Comparison of ENCODE assay signal across 9 cellular contexts in genomic region chr4:85928775-85929585, GRCh38.
A peak's percentile ranks its signal among the peaks of the same experiment; 100 is the strongest.
DNase-seq lines count a peak whose midpoint lies in the region; ATAC-seq and TF ChIP-seq lines count a peak whose summit lies in the region.
"Had no signal": no experiment of that assay in that cellular context is flagged by ENCODE, and none has a peak within 500 bp of the region (broad histone marks: within the 10 kb centered on the region; RNA-seq: fewer than 3 reads in every experiment).

No MANE protein-coding gene starts in this region.

- no TSS peak for BruUV-seq in Calu3 (replicated peaks; lab: Mats Ljungman, UMichigan)

- ATAC-seq in HG02938 (IDR thresholded peaks at IDR 0.05; ENCODE audit: unreplicated experiment) (peak; percentile 75), WTC11 (no peak), memory B cell (ENCODE audit: low read depth) (peak; percentile 54), HG02884 (IDR thresholded peaks at IDR 0.05; ENCODE audit: unreplicated experiment) (no peak)
- ATAC-seq: activated CD8-positive, alpha-beta T cell treated with anti-CD3 and anti-CD28 coated beads for 36 hours had no signal

- intact Hi-C loops in Calu3 (cut with micrococcal nuclease; ENCODE audit: unreplicated experiment), result loop anchor here (1.0 to 5.0 kb wide), 2 partner anchors 57 to 103 kb away; no protein-coding TSS in a partner anchor

- H3K36me3 Mint-ChIP-seq in Calu3 (ENCODE audit: insufficient read depth, unreplicated experiment), result peaks cover 5% of the 10 kb centered on the region
- H3K36me3 Mint-ChIP-seq in WTC11, result no peaks in the 10 kb centered on the region
- peaks cover 7% of the 10 kb centered on the region for H3K36me3 Mint-ChIP-seq in memory B cell

- DNase-seq in Calu3, result peak; percentile 51
- no peak for DNase-seq in WTC11 (ENCODE audit: low spot score)
- no peak for DNase-seq in memory B cell (ENCODE audit: low spot score in 2 of 2)
- DNase-seq in stimulated activated naive CD4-positive, alpha-beta T cell (lab: John Stamatoyannopoulos, UW), result no peak
- DNase-seq in foreskin melanocyte, result no peak
- no peak for DNase-seq in germinal center (ENCODE audit: low spot score)
- DNase-seq: activated CD8-positive, alpha-beta T cell treated with anti-CD3 and anti-CD28 coated beads for 36 hours had no signal

- H3K27ac Mint-ChIP-seq in Calu3 (ENCODE audit: unreplicated experiment) (peak overlapping the region; percentile 81), WTC11 (peak overlapping the region; percentile 46), memory B cell (peak overlapping the region; percentile 86)
- H3K27ac Mint-ChIP-seq: activated CD8-positive, alpha-beta T cell treated with anti-CD3 and anti-CD28 coated beads for 36 hours had no signal

- peak overlapping the region; percentile 70 for H3K4me3 Mint-ChIP-seq in Calu3 (ENCODE audit: low read depth, unreplicated experiment)
- H3K4me3 Mint-ChIP-seq in WTC11, result peak overlapping the region; percentile 8
- no peak overlapping the region for H3K4me3 Mint-ChIP-seq in memory B cell
- H3K4me3 Mint-ChIP-seq: activated CD8-positive, alpha-beta T cell treated with anti-CD3 and anti-CD28 coated beads for 36 hours had no signal

- peaks cover 31% of the 10 kb centered on the region for H3K4me1 Mint-ChIP-seq in Calu3 (ENCODE audit: low read depth, unreplicated experiment)
- peaks cover 54% of the 10 kb centered on the region for H3K4me1 Mint-ChIP-seq in WTC11
- peaks cover 22% of the 10 kb centered on the region for H3K4me1 Mint-ChIP-seq in memory B cell

- POLR2A ChIA-PET in WTC11 (lab: Charles Lee), result no interaction called here

- CTCF ChIA-PET in Calu3 (lab: Charles Lee), result interaction anchor here (1.1 kb wide), 1 partner anchor 40 kb away, joined by 3 read pairs; no protein-coding TSS in a partner anchor
- CTCF ChIA-PET in WTC11 (lab: Charles Lee), result interaction anchor here (1.6 kb wide), 1 partner anchor 132 kb away, joined by 6 read pairs; no protein-coding TSS in a partner anchor

- TF ChIP-seq CTCF in Calu3 (IDR thresholded peaks at IDR 0.05; ENCODE audit: unreplicated experiment) (no peak), WTC11 (IDR thresholded peaks at IDR 0.05) (no peak)

- H3K27me3 Mint-ChIP-seq in Calu3 (ENCODE audit: unreplicated experiment) (no peaks in the 10 kb centered on the region), WTC11 (ENCODE audit: low read depth) (no peaks in the 10 kb centered on the region), memory B cell (no peaks in the 10 kb centered on the region)

- no peaks in the 10 kb centered on the region for H3K9me3 Mint-ChIP-seq in Calu3 (ENCODE audit: low read depth, unreplicated experiment)
- no peaks in the 10 kb centered on the region for H3K9me3 Mint-ChIP-seq in WTC11
- H3K9me3 Mint-ChIP-seq in memory B cell, result no peaks in the 10 kb centered on the region
- H3K9me3 Mint-ChIP-seq: activated CD8-positive, alpha-beta T cell treated with anti-CD3 and anti-CD28 coated beads for 36 hours had no signal

TF ChIP-seq in WTC11, 78 proteins besides CTCF, POLR2A, EP300 and RAD21 (continues in another document):
- TF ChIP-seq ATF6 (CRISPR knock-in tag; IDR thresholded peaks at IDR 0.05), result no peak
- TF ChIP-seq RORB (CRISPR knock-in tag; IDR thresholded peaks at IDR 0.05), result no peak
- no peak for TF ChIP-seq TP53 (CRISPR knock-in tag; IDR thresholded peaks at IDR 0.05)
- no peak for TF ChIP-seq TEAD4 (CRISPR knock-in tag; IDR thresholded peaks at IDR 0.05)
- no peak for TF ChIP-seq EMX1 (CRISPR knock-in tag; IDR thresholded peaks at IDR 0.05)
- TF ChIP-seq PRDM15 (CRISPR knock-in tag; IDR thresholded peaks at IDR 0.05), result no peak
- TF ChIP-seq CBFB (CRISPR knock-in tag; IDR thresholded peaks at IDR 0.05; ENCODE audit: low read depth), result no peak
- TF ChIP-seq, protein P1, sequence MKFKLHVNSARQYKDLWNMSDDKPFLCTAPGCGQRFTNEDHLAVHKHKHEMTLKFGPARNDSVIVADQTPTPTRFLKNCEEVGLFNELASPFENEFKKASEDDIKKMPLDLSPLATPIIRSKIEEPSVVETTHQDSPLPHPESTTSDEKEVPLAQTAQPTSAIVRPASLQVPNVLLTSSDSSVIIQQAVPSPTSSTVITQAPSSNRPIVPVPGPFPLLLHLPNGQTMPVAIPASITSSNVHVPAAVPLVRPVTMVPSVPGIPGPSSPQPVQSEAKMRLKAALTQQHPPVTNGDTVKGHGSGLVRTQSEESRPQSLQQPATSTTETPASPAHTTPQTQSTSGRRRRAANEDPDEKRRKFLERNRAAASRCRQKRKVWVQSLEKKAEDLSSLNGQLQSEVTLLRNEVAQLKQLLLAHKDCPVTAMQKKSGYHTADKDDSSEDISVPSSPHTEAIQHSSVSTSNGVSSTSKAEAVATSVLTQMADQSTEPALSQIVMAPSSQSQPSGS (CRISPR knock-in tag; IDR thresholded peaks at IDR 0.05; ENCODE audit: borderline replicate concordance, low read depth), result no peak
- no peak for TF ChIP-seq SOX15 (CRISPR knock-in tag; IDR thresholded peaks at IDR 0.05)
- TF ChIP-seq NFYB (CRISPR knock-in tag; conservative IDR thresholded peaks at IDR 0.05; ENCODE audit: low read depth), result no peak
- TF ChIP-seq, protein P2, sequence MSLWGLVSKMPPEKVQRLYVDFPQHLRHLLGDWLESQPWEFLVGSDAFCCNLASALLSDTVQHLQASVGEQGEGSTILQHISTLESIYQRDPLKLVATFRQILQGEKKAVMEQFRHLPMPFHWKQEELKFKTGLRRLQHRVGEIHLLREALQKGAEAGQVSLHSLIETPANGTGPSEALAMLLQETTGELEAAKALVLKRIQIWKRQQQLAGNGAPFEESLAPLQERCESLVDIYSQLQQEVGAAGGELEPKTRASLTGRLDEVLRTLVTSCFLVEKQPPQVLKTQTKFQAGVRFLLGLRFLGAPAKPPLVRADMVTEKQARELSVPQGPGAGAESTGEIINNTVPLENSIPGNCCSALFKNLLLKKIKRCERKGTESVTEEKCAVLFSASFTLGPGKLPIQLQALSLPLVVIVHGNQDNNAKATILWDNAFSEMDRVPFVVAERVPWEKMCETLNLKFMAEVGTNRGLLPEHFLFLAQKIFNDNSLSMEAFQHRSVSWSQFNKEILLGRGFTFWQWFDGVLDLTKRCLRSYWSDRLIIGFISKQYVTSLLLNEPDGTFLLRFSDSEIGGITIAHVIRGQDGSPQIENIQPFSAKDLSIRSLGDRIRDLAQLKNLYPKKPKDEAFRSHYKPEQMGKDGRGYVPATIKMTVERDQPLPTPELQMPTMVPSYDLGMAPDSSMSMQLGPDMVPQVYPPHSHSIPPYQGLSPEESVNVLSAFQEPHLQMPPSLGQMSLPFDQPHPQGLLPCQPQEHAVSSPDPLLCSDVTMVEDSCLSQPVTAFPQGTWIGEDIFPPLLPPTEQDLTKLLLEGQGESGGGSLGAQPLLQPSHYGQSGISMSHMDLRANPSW (CRISPR knock-in tag; conservative IDR thresholded peaks at IDR 0.05; ENCODE audit: low read depth), result no peak

Comparison
In these comparisons a context has a peak if more than half of its experiments do, and no peak if none do; other contexts are left out.
1. ATAC-seq: peak in HG02938 (single experiment) and memory B cell (single experiment); none in WTC11 (single experiment) and HG02884 (single experiment).
2. Peak in every context shown above with its lines, with median percentiles within 50 percentile points of each other: H3K27ac Mint-ChIP-seq.